In genomic region chr1:3391711-3392110, GRCh38 we compare ENCODE assay signal across 20 cellular contexts.
"Had no signal": no experiment of that assay in that cellular context is flagged by ENCODE, and none has a peak within 500 bp of the region (broad histone marks: within the 10 kb centered on the region; RNA-seq: fewer than 3 reads in every experiment).

No MANE protein-coding gene starts in this region.

- H3K4me1 Mint-ChIP-seq: activated naive CD8-positive, alpha-beta T cell treated with anti-CD3 and anti-CD28 coated beads, Interleukin-2, amount 10 ng/mL, durations not matched to agents 7 days and 5 days had no signal

- H3K4me3 Mint-ChIP-seq: activated naive CD8-positive, alpha-beta T cell treated with anti-CD3 and anti-CD28 coated beads, Interleukin-2, amount 10 ng/mL, durations not matched to agents 7 days and 5 days; activated T-helper 1 cell treated with anti-CD3 and anti-CD28 coated beads, Interleukin-12 subunit alpha, Interleukin-12 subunit beta, Interleukin-2, Interleukin-4 antibody, amounts not matched to agents 30 ng/mL and 10 ng/mL and 1 ng/mL, durations not matched to agents 14 hours and 24 hours and 36 hours; dendritic cell treated with granulocyte-macrophage colony-stimulating factor and Interleukin-4, amounts not matched to agents 40 ng/mL and 50 ng/mL, for 4 days; naive thymus-derived CD4-positive, alpha-beta T cell had no signal

- H3K27ac Mint-ChIP-seq: activated naive CD8-positive, alpha-beta T cell treated with anti-CD3 and anti-CD28 coated beads, Interleukin-2, amount 10 ng/mL, durations not matched to agents 7 days and 5 days; activated T-helper 1 cell treated with anti-CD3 and anti-CD28 coated beads, Interleukin-12 subunit alpha, Interleukin-12 subunit beta, Interleukin-2, Interleukin-4 antibody, amounts not matched to agents 30 ng/mL and 10 ng/mL and 1 ng/mL, durations not matched to agents 14 hours and 24 hours and 36 hours; dendritic cell treated with granulocyte-macrophage colony-stimulating factor and Interleukin-4, amounts not matched to agents 40 ng/mL and 50 ng/mL, for 4 days; naive thymus-derived CD4-positive, alpha-beta T cell had no signal

- H3K27ac ChIP-seq: epithelial cell of prostate, left lung, prostate gland, sigmoid colon, stomach, uterus had no signal

- H3K9me3 Mint-ChIP-seq: activated naive CD8-positive, alpha-beta T cell treated with anti-CD3 and anti-CD28 coated beads, Interleukin-2, amount 10 ng/mL, durations not matched to agents 7 days and 5 days; activated T-helper 1 cell treated with anti-CD3 and anti-CD28 coated beads, Interleukin-12 subunit alpha, Interleukin-12 subunit beta, Interleukin-2, Interleukin-4 antibody, amounts not matched to agents 30 ng/mL and 10 ng/mL and 1 ng/mL, durations not matched to agents 14 hours and 24 hours and 36 hours; dendritic cell treated with granulocyte-macrophage colony-stimulating factor and Interleukin-4, amounts not matched to agents 40 ng/mL and 50 ng/mL, for 4 days; naive thymus-derived CD4-positive, alpha-beta T cell had no signal

- DNase-seq: activated CD4-positive, alpha-beta T cell treated with anti-CD3 and anti-CD28 coated beads, Interleukin-2, amount 50 U/mL, for 1 hour; activated CD8-positive, alpha-beta memory T cell treated with anti-CD3 and anti-CD28 coated beads for 24 hours; activated naive CD8-positive, alpha-beta T cell treated with anti-CD3 and anti-CD28 coated beads, Interleukin-2, amount 10 ng/mL, durations not matched to agents 7 days and 5 days; cerebellar nuclear complex; effector memory CD4-positive, alpha-beta T cell; head of caudate nucleus; left lung; mammary epithelial cell; mucosa of descending colon; naive thymus-derived CD4-positive, alpha-beta T cell; sigmoid colon; stimulated activated CD4-positive, alpha-beta T cell treated with anti-CD3 and anti-CD28 coated beads, Interleukin-1b, Interleukin-23, amount 100 ng/mL, for 48 hours; stomach; thyroid gland; uterus had no signal

- H3K36me3 ChIP-seq: left lung, prostate gland, sigmoid colon, thyroid gland, uterus had no signal

- H3K27me3 ChIP-seq: thyroid gland had no signal

- ATAC-seq: activated CD4-positive, CD25-positive, alpha-beta regulatory T cell treated with anti-CD3 and anti-CD28 coated beads, Interleukin-2, amount 50 U/mL, for 24 hours; left lung; mucosa of descending colon; naive thymus-derived CD4-positive, alpha-beta T cell had no signal

- H3K36me3 Mint-ChIP-seq: activated naive CD8-positive, alpha-beta T cell treated with anti-CD3 and anti-CD28 coated beads, Interleukin-2, amount 10 ng/mL, durations not matched to agents 7 days and 5 days; naive thymus-derived CD4-positive, alpha-beta T cell had no signal

- H3K9me3 ChIP-seq: left lung, mucosa of descending colon, prostate gland, sigmoid colon, stomach, thyroid gland, uterus had no signal

- H3K4me3 ChIP-seq: left lung, mucosa of descending colon, prostate gland, sigmoid colon, stomach, thyroid gland, uterus had no signal
